Comparison of ENCODE assay signal across 24 cellular contexts in the genomic region with DNA sequence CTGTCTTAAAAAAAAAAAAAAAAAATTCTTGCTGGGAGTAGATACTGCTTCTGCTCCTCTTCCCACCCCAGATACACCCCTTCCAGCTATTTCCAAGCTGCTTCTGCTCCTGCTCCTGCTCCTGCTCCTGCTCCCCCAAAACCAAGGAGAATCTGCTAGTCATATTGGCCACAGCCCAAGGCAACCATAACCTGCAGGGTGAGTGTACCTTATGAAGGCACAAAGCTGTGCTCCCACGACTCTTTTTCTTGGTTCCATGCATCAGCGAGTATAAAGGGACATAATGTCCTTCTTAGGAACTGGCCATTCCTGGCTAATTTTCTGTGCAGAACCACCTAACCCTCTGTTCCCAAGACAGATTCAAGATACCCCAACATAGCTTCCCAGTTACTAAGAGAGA.
"Had no signal": no experiment of that assay in that cellular context is flagged by ENCODE, and none has a peak within 500 bp of the region (broad histone marks: within the 10 kb centered on the region; RNA-seq: fewer than 3 reads in every experiment).

No MANE protein-coding gene starts in this region.

- DNase-seq: activated CD4-positive, alpha-beta T cell treated with anti-CD3 and anti-CD28 coated beads, Interleukin-2, amount 10 ng/mL, durations not matched to agents 7 days and 5 days; activated CD8-positive, alpha-beta memory T cell treated with anti-CD3 and anti-CD28 coated beads, Interleukin-2, amount 10 ng/mL, durations not matched to agents 7 days and 5 days; activated CD8-positive, alpha-beta T cell treated with anti-CD3 and anti-CD28 coated beads for 36 hours; activated naive CD8-positive, alpha-beta T cell treated with anti-CD3 and anti-CD28 coated beads, Interleukin-2, amount 10 ng/mL, durations not matched to agents 7 days and 5 days; activated T-cell treated with anti-CD3 and anti-CD28 coated beads for 4 hours; amniotic stem cell; colonic mucosa; dorsolateral prefrontal cortex; effector memory CD8-positive, alpha-beta T cell; gastrocnemius medialis; heart left ventricle; left cardiac atrium; nephron progenitor cell; occipital lobe; small intestine; stimulated activated CD4-positive, alpha-beta T cell treated with anti-CD3 and anti-CD28 coated beads, Interleukin-15, amount 100 ng/mL, for 24 hours; stimulated activated naive B cell treated with anti-CD40 and anti-IgM and Interleukin-4, amounts not matched to agents 10 μg/mL and 1 μg/mL and 100 μg/mL, for 72 hours; T-helper 9 cell; testis had no signal

- H3K4me1 Mint-ChIP-seq: activated naive CD8-positive, alpha-beta T cell treated with anti-CD3 and anti-CD28 coated beads, Interleukin-2, amount 10 ng/mL, durations not matched to agents 7 days and 5 days; nephron progenitor cell had no signal

- ATAC-seq: activated CD8-positive, alpha-beta memory T cell treated with anti-CD3 and anti-CD28 coated beads, Interleukin-2, amount 10 ng/mL, durations not matched to agents 7 days and 5 days; activated CD8-positive, alpha-beta T cell treated with anti-CD3 and anti-CD28 coated beads for 36 hours; effector memory CD8-positive, alpha-beta T cell; gastrocnemius medialis; heart left ventricle; left cardiac atrium; sciatic nerve; stimulated activated naive B cell treated with anti-CD40 and anti-IgM and Interleukin-4, amounts not matched to agents 10 μg/mL and 1 μg/mL and 100 μg/mL, for 72 hours had no signal

- H3K9me3 ChIP-seq: breast epithelium, colonic mucosa, esophagus muscularis mucosa, gastrocnemius medialis, heart left ventricle, testis, vagina had no signal

- H3K27ac ChIP-seq: breast epithelium, colonic mucosa, dorsolateral prefrontal cortex, esophagus muscularis mucosa, gastrocnemius medialis, heart left ventricle, testis, vagina had no signal

- H3K27me3 ChIP-seq: breast epithelium, colonic mucosa, esophagus muscularis mucosa, gastrocnemius medialis, heart left ventricle, testis, vagina had no signal

- H3K4me3 Mint-ChIP-seq: activated CD4-positive, alpha-beta T cell treated with anti-CD3 and anti-CD28 coated beads, Interleukin-2, amount 10 ng/mL, durations not matched to agents 7 days and 5 days; activated CD8-positive, alpha-beta memory T cell treated with anti-CD3 and anti-CD28 coated beads, Interleukin-2, amount 10 ng/mL, durations not matched to agents 7 days and 5 days; activated CD8-positive, alpha-beta T cell treated with anti-CD3 and anti-CD28 coated beads for 36 hours; activated naive CD8-positive, alpha-beta T cell treated with anti-CD3 and anti-CD28 coated beads, Interleukin-2, amount 10 ng/mL, durations not matched to agents 7 days and 5 days; effector memory CD8-positive, alpha-beta T cell; nephron progenitor cell; stimulated activated naive B cell treated with anti-CD40 and anti-IgM and Interleukin-4, amounts not matched to agents 10 μg/mL and 1 μg/mL and 100 μg/mL, for 72 hours; type B pancreatic cell had no signal

- H3K4me1 ChIP-seq: colonic mucosa had no signal

- H3K9me3 Mint-ChIP-seq: activated CD4-positive, alpha-beta T cell treated with anti-CD3 and anti-CD28 coated beads, Interleukin-2, amount 10 ng/mL, durations not matched to agents 7 days and 5 days; activated CD8-positive, alpha-beta T cell treated with anti-CD3 and anti-CD28 coated beads for 36 hours; activated naive CD8-positive, alpha-beta T cell treated with anti-CD3 and anti-CD28 coated beads, Interleukin-2, amount 10 ng/mL, durations not matched to agents 7 days and 5 days; effector memory CD8-positive, alpha-beta T cell; nephron progenitor cell; type B pancreatic cell had no signal

- H3K27ac Mint-ChIP-seq: activated CD4-positive, alpha-beta T cell treated with anti-CD3 and anti-CD28 coated beads, Interleukin-2, amount 10 ng/mL, durations not matched to agents 7 days and 5 days; activated CD8-positive, alpha-beta memory T cell treated with anti-CD3 and anti-CD28 coated beads, Interleukin-2, amount 10 ng/mL, durations not matched to agents 7 days and 5 days; activated CD8-positive, alpha-beta T cell treated with anti-CD3 and anti-CD28 coated beads for 36 hours; activated naive CD8-positive, alpha-beta T cell treated with anti-CD3 and anti-CD28 coated beads, Interleukin-2, amount 10 ng/mL, durations not matched to agents 7 days and 5 days; nephron progenitor cell; stimulated activated naive B cell treated with anti-CD40 and anti-IgM and Interleukin-4, amounts not matched to agents 10 μg/mL and 1 μg/mL and 100 μg/mL, for 72 hours; type B pancreatic cell had no signal

- H3K27me3 Mint-ChIP-seq: activated CD4-positive, alpha-beta T cell treated with anti-CD3 and anti-CD28 coated beads, Interleukin-2, amount 10 ng/mL, durations not matched to agents 7 days and 5 days; activated CD8-positive, alpha-beta T cell treated with anti-CD3 and anti-CD28 coated beads for 36 hours; effector memory CD8-positive, alpha-beta T cell; stimulated activated naive B cell treated with anti-CD40 and anti-IgM and Interleukin-4, amounts not matched to agents 10 μg/mL and 1 μg/mL and 100 μg/mL, for 72 hours; type B pancreatic cell had no signal

- H3K36me3 Mint-ChIP-seq: activated CD8-positive, alpha-beta memory T cell treated with anti-CD3 and anti-CD28 coated beads, Interleukin-2, amount 10 ng/mL, durations not matched to agents 7 days and 5 days; activated naive CD8-positive, alpha-beta T cell treated with anti-CD3 and anti-CD28 coated beads, Interleukin-2, amount 10 ng/mL, durations not matched to agents 7 days and 5 days; stimulated activated naive B cell treated with anti-CD40 and anti-IgM and Interleukin-4, amounts not matched to agents 10 μg/mL and 1 μg/mL and 100 μg/mL, for 72 hours; type B pancreatic cell had no signal

- H3K4me3 ChIP-seq: breast epithelium, colonic mucosa, dorsolateral prefrontal cortex, esophagus muscularis mucosa, gastrocnemius medialis, heart left ventricle, testis, vagina had no signal

- H3K36me3 ChIP-seq: breast epithelium, colonic mucosa, esophagus muscularis mucosa, gastrocnemius medialis, heart left ventricle, vagina had no signal
